Comparison of ENCODE assay signal across 7 cellular contexts in the genomic region with DNA sequence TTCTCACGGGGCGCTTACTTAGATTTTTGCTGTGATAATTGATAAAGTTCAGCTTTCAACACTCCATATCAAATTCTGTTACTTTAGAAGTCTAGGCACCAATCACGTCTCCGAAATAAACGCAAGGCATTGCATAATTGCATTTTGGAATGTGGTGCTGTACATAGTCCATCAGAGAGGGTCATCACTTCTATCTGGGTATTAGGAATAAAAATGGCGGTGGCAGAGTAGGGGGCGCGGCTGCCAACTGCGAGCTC. TPM values are rescaled to one million over a fixed set of nuclear protein-coding genes. Genes with fewer than 3 reads are reported as not detected.
DNase-seq lines count a peak whose midpoint lies in the region; ATAC-seq, FAIRE-seq and TF ChIP-seq lines count a peak whose summit lies in the region.

No MANE protein-coding gene starts in this region.

- H3K9me3 Mint-ChIP-seq in activated CD8-positive, alpha-beta T cell treated with anti-CD3 and anti-CD28 coated beads for 36 hours, result no peaks in the 10 kb centered on the region
- no peaks in the 10 kb centered on the region for H3K9me3 Mint-ChIP-seq in immature natural killer cell
- H3K9me3 Mint-ChIP-seq in stimulated activated naive B cell treated with anti-CD40 and anti-IgM and Interleukin-4, amounts not matched to agents 10 μg/mL and 1 μg/mL and 100 μg/mL, for 72 hours, result peaks cover 0 to 3% of the 10 kb centered on the region in 2 donors

- dilution Hi-C loops in IMR-90 (cut with HindIII; ENCODE audit: low sequenced_read_pairs, unreplicated experiment), result no loop called here

- in situ Hi-C loops in IMR-90 (cut with MboI; ENCODE audit: low sequenced_read_pairs), result no loop called here

- peak overlapping the region; percentile 73; the same call in 1 of the 2 replicates for H4K5ac ChIP-seq in IMR-90 (ENCODE audit: low read depth, low read length)

- no peak overlapping the region for H3K56ac ChIP-seq in IMR-90 (ENCODE audit: extremely low read depth, insufficient read depth, low read length)

- H3K27ac ChIP-seq in IMR-90 (ENCODE audit: insufficient read depth, low read length), result no peak overlapping the region
- no peak overlapping the region for H3K27ac ChIP-seq in A673 (ENCODE audit: low read depth, low read length, poor library complexity, severe bottlenecking)

- H3K27ac Mint-ChIP-seq in activated CD8-positive, alpha-beta T cell treated with anti-CD3 and anti-CD28 coated beads for 36 hours, result peak overlapping the region; percentile 99
- peak overlapping the region; percentile 48 to 100 (median 98) for H3K27ac Mint-ChIP-seq in immature natural killer cell
- H3K27ac Mint-ChIP-seq in stimulated activated naive B cell treated with anti-CD40 and anti-IgM and Interleukin-4, amounts not matched to agents 10 μg/mL and 1 μg/mL and 100 μg/mL, for 72 hours, result peak overlapping the region; percentile 42

- 0% methylated on average over 3 of the region's 9 CpGs; no CpG with 5 or more reads in 1 of the 2 experiments for WGBS in IMR-90 (ENCODE audit: extremely low coverage in 2 of 2, insufficient read length in 1 of 2), 2 experiments

- no TSS peak for BruUV-seq in IMR-90 (replicated peaks; lab: Mats Ljungman, UMichigan)
- no TSS peak for BruUV-seq in A673 (replicated peaks; lab: Mats Ljungman, UMichigan)

- H2BK15ac ChIP-seq in IMR-90 (ENCODE audit: low read depth, low read length), result no peak overlapping the region

- peak overlapping the region; percentile 38; the same call in 1 of the 2 replicates for H2BK120ac ChIP-seq in IMR-90 (ENCODE audit: low read depth, low read length)

- H3K4me2 ChIP-seq in IMR-90 (ENCODE audit: low read depth, low read length), result peak overlapping the region; percentile 90

- H2AK5ac ChIP-seq in IMR-90 (ENCODE audit: low read depth, low read length), result peak overlapping the region; percentile 91

- 0 out of 2 replicates have a peak overlapping the region, but pooled peaks have one; percentile 57 for H3K14ac ChIP-seq in IMR-90 (replicated peaks; ENCODE audit: low read depth, low read length)

- no peak for DNase-seq in IMR-90
- no peak for DNase-seq in activated CD8-positive, alpha-beta T cell treated with anti-CD3 and anti-CD28 coated beads for 36 hours
- no peak for DNase-seq in immature natural killer cell
- no peak for DNase-seq in stimulated activated naive B cell treated with anti-CD40 and anti-IgM and Interleukin-4, amounts not matched to agents 10 μg/mL and 1 μg/mL and 100 μg/mL, for 72 hours
- no peak for DNase-seq in A673 (ENCODE audit: low spot score)
- DNase-seq in urothelium cell line (ENCODE audit: low spot score), result no peak

- peaks cover 46% of the 10 kb centered on the region for H3K4me1 Mint-ChIP-seq in activated CD8-positive, alpha-beta T cell treated with anti-CD3 and anti-CD28 coated beads for 36 hours (ENCODE audit: low read depth)
- H3K4me1 Mint-ChIP-seq in immature natural killer cell, result peaks cover 43 to 51% of the 10 kb centered on the region in 2 donors
- peaks cover 30 to 50% of the 10 kb centered on the region in 2 donors for H3K4me1 Mint-ChIP-seq in stimulated activated naive B cell treated with anti-CD40 and anti-IgM and Interleukin-4, amounts not matched to agents 10 μg/mL and 1 μg/mL and 100 μg/mL, for 72 hours

- FAIRE-seq in urothelium cell line (lab: Jason Lieb, UNC), result no peak

- no peak overlapping the region for H2BK20ac ChIP-seq in IMR-90 (ENCODE audit: low read depth, low read length)

- peaks cover 27% of the 10 kb centered on the region for H3K9me1 ChIP-seq in IMR-90 (ENCODE audit: insufficient read depth, low read length)

- peak overlapping the region; percentile 47 for H2BK5ac ChIP-seq in IMR-90 (ENCODE audit: low read depth, low read length, poor library complexity, severe bottlenecking)

- H4K8ac ChIP-seq in IMR-90 (ENCODE audit: low read depth in 2 of 2, low read length in 2 of 2), result peak overlapping the region; percentile 46 to 96; a peak in 3 of 4 replicates

- H2AFZ ChIP-seq in IMR-90 (replicated peaks; ENCODE audit: low read length, poor library complexity), result peak overlapping the region; percentile 95

- H3K36me3 Mint-ChIP-seq in activated CD8-positive, alpha-beta T cell treated with anti-CD3 and anti-CD28 coated beads for 36 hours (ENCODE audit: low read depth), result peaks cover 29% of the 10 kb centered on the region
- H3K36me3 Mint-ChIP-seq in immature natural killer cell, result peaks cover 0 to 6% (median 0%) of the 10 kb centered on the region in 3 donors
- H3K36me3 Mint-ChIP-seq in stimulated activated naive B cell treated with anti-CD40 and anti-IgM and Interleukin-4, amounts not matched to agents 10 μg/mL and 1 μg/mL and 100 μg/mL, for 72 hours, result peaks cover 17 to 22% of the 10 kb centered on the region in 2 donors

- TF ChIP-seq RAD21 in IMR-90 (IDR thresholded peaks at IDR 0.05; ENCODE audit: low read length), result no peak

- peak overlapping the region; percentile 24; the same call in 1 of the 2 replicates for H3K4me3 ChIP-seq in IMR-90 (ENCODE audit: insufficient read depth, low read depth, low read length)
- H3K4me3 ChIP-seq in A673 (ENCODE audit: low read depth, low read length, poor library complexity, severe bottlenecking), result no peak overlapping the region

- peaks cover 32 to 80% of the 10 kb centered on the region in 2 experiments for H3K79me1 ChIP-seq in IMR-90 (ENCODE audit: low read depth in 1 of 2, low read length in 2 of 2)

- H3K36me3 ChIP-seq in IMR-90 (ENCODE audit: control insufficient read depth, insufficient read depth, low read length), result peaks cover 4% of the 10 kb centered on the region
- no peaks in the 10 kb centered on the region for H3K36me3 ChIP-seq in A673 (ENCODE audit: insufficient read depth, low read length, poor library complexity, severe bottlenecking)

- CTCF ChIA-PET in IMR-90 (lab: Yijun Ruan, JAX) (no interaction called here), A673 (lab: Charles Lee) (interaction anchor here (0.6 kb wide), 1 partner anchor 38 kb away, joined by 5 read pairs; no protein-coding TSS in a partner anchor)
- CTCF ChIA-PET in activated CD8-positive, alpha-beta T cell treated with anti-CD3 and anti-CD28 coated beads for 36 hours (lab: Charles Lee), result interaction anchor here (0.8 to 1.2 kb wide), 5 partner anchors 64 to 128 kb away, joined by 3 to 4 read pairs (median 3); no protein-coding TSS in a partner anchor

- POLR2A ChIA-PET in IMR-90 (lab: Charles Lee; ENCODE audit: unreplicated experiment) (interaction anchor here (0.8 kb wide), 1 partner anchor 16 kb away, joined by 3 read pairs; no protein-coding TSS in a partner anchor), A673 (lab: Charles Lee; ENCODE audit: low non-redundant PET) (interaction anchor here (0.5 kb wide), 1 partner anchor 194 kb away, joined by 10 read pairs; no protein-coding TSS in a partner anchor)
- POLR2A ChIA-PET in activated CD8-positive, alpha-beta T cell treated with anti-CD3 and anti-CD28 coated beads for 36 hours (lab: Charles Lee), result interaction anchor here (1.5 kb wide), 1 partner anchor 235 kb away, joined by 3 read pairs; a partner anchor contains a TSS

- 0 out of 2 replicates have a peak overlapping the region, but pooled peaks have one; percentile 19 for H3K23ac ChIP-seq in IMR-90 (ENCODE audit: low read depth, low read length)

- no peaks in the 10 kb centered on the region for H3K27me3 ChIP-seq in IMR-90 (ENCODE audit: control insufficient read depth, insufficient read depth, low read length)
- no peaks in the 10 kb centered on the region for H3K27me3 ChIP-seq in A673 (replicated peaks; ENCODE audit: insufficient read depth, low read depth, low read length, poor library complexity)

- intact Hi-C loops in IMR-90 (cut with micrococcal nuclease) (loop anchor here (2.0 kb wide), 1 partner anchor 63 kb away; no protein-coding TSS in a partner anchor), A673 (cut with micrococcal nuclease; ENCODE audit: unreplicated experiment) (no loop called here)
- intact Hi-C loops in activated CD8-positive, alpha-beta T cell treated with anti-CD3 and anti-CD28 coated beads for 36 hours (cut with micrococcal nuclease), result loop anchor here (10.0 kb wide), 1 partner anchor 149 kb away; a partner anchor contains a TSS

- peak overlapping the region; percentile 60; the same call in 1 of the 2 replicates for H4K91ac ChIP-seq in IMR-90 (ENCODE audit: insufficient read depth, low read depth, low read length)

- no peaks in the 10 kb centered on the region for H3K9me3 ChIP-seq in IMR-90 (ENCODE audit: control insufficient read depth, insufficient read depth, low read length)
- no peaks in the 10 kb centered on the region for H3K9me3 ChIP-seq in A673 (ENCODE audit: low read depth, low read length, poor library complexity, severe bottlenecking)

- H3K18ac ChIP-seq in IMR-90 (ENCODE audit: low read depth, low read length), result no peak overlapping the region; the same call in 1 of the 2 replicates

- TF ChIP-seq CTCF in IMR-90 (conservative IDR thresholded peaks at IDR 0.05; ENCODE audit: low read depth, low read length) (no peak), A673 (conservative IDR thresholded peaks at IDR 0.05; ENCODE audit: low read depth, low read length) (no peak)
- no peak for TF ChIP-seq CTCF in activated CD8-positive, alpha-beta T cell treated with anti-CD3 and anti-CD28 coated beads for 36 hours (IDR thresholded peaks at IDR 0.05)

- no peak overlapping the region; the same call in 1 of the 2 replicates for H3K9ac ChIP-seq in IMR-90 (ENCODE audit: low read depth, low read length)

- peaks cover 26% of the 10 kb centered on the region for H3K4me1 ChIP-seq in IMR-90 (ENCODE audit: control insufficient read depth, insufficient read depth, low read length)
- H3K4me1 ChIP-seq in A673 (ENCODE audit: insufficient read depth, low read length, poor library complexity, severe bottlenecking), result no peaks in the 10 kb centered on the region

- ATAC-seq in IMR-90 (ENCODE audit: low read depth) (no peak), HG03025 (IDR thresholded peaks at IDR 0.05; ENCODE audit: low FRiP score, unreplicated experiment) (no peak)
- ATAC-seq in activated CD8-positive, alpha-beta T cell treated with anti-CD3 and anti-CD28 coated beads for 36 hours, result no peak
- no peak for ATAC-seq in stimulated activated naive B cell treated with anti-CD40 and anti-IgM and Interleukin-4, amounts not matched to agents 10 μg/mL and 1 μg/mL and 100 μg/mL, for 72 hours (replicated peaks)

- H3K27me3 Mint-ChIP-seq in activated CD8-positive, alpha-beta T cell treated with anti-CD3 and anti-CD28 coated beads for 36 hours, result no peaks in the 10 kb centered on the region
- peaks cover 6 to 17% (median 12%) of the 10 kb centered on the region in 3 donors for H3K27me3 Mint-ChIP-seq in immature natural killer cell (ENCODE audit: low read depth in 3 of 3)
- H3K27me3 Mint-ChIP-seq in stimulated activated naive B cell treated with anti-CD40 and anti-IgM and Interleukin-4, amounts not matched to agents 10 μg/mL and 1 μg/mL and 100 μg/mL, for 72 hours, result no peaks in the 10 kb centered on the region

- peak overlapping the region; percentile 100 for H3K4me3 Mint-ChIP-seq in activated CD8-positive, alpha-beta T cell treated with anti-CD3 and anti-CD28 coated beads for 36 hours
- peak overlapping the region; percentile 97 to 100 (median 100) for H3K4me3 Mint-ChIP-seq in immature natural killer cell
- peak overlapping the region; percentile 97 to 99 for H3K4me3 Mint-ChIP-seq in stimulated activated naive B cell treated with anti-CD40 and anti-IgM and Interleukin-4, amounts not matched to agents 10 μg/mL and 1 μg/mL and 100 μg/mL, for 72 hours

- no peak for TF ChIP-seq POLR2A in IMR-90 (IDR thresholded peaks at IDR 0.05; ENCODE audit: low read depth, low read length)

- peak overlapping the region; percentile 89; the same call in 1 of the 2 replicates for H3K4ac ChIP-seq in IMR-90 (ENCODE audit: low read depth, low read length)

- peaks cover 41% of the 10 kb centered on the region for H4K20me1 ChIP-seq in IMR-90 (ENCODE audit: insufficient read depth, low read length)

- peak overlapping the region; percentile 30 for H2AK9ac ChIP-seq in IMR-90 (replicated peaks; ENCODE audit: low read depth, low read length, poor library complexity)

RNA-seq across cellular contexts. Expression of a gene that starts 0.4 kb away (rescaled TPM):
- total RNA-seq in IMR-90 (2012; rRNA removed) (1.1 and 1.4 TPM in 2 replicates), A673 (2021) (10.3 and 14.4 TPM in 2 replicates)
- polyA plus RNA-seq in IMR-90 (2012; rRNA removed) (14.4 and 16.9 TPM in 2 replicates), immature natural killer cell (10 to 100 TPM; 11.7 to 27.2 (median 13.9) TPM)
- 1.5 and 2.6 TPM in 2 replicates for polyA plus RNA-seq in IMR-90 (2012; cell fraction: cytosol; rRNA removed)
- 0.62 and 26.4 TPM in 2 replicates for polyA plus RNA-seq in IMR-90 (2012; cell fraction: nucleus; rRNA removed; ENCODE audit: low replicate concordance)
- 10 to 100 TPM; 14.0 to 20.5 TPM for total RNA-seq in activated CD8-positive, alpha-beta T cell treated with anti-CD3 and anti-CD28 coated beads for 36 hours

RNA-seq across cellular contexts. Expression of a gene that starts 2.4 kb away (rescaled TPM):
- total RNA-seq in IMR-90 (2012; rRNA removed), result 161 and 173 TPM in 2 replicates
- polyA plus RNA-seq in IMR-90 (2012; rRNA removed), result 200 and 228 TPM in 2 replicates
- 168 and 316 TPM in 2 replicates for polyA plus RNA-seq in IMR-90 (2012; cell fraction: cytosol; rRNA removed)
- polyA plus RNA-seq in IMR-90 (2012; cell fraction: nucleus; rRNA removed; ENCODE audit: low replicate concordance), result 247 and 500 TPM in 2 replicates
- 10 to 100 TPM; 53.8 to 61.7 TPM for total RNA-seq in activated CD8-positive, alpha-beta T cell treated with anti-CD3 and anti-CD28 coated beads for 36 hours
- under 1 TPM in 2 of 3 donors, not detected in 1; 0.26 to 0.53 TPM for polyA plus RNA-seq in immature natural killer cell
- 108 and 147 TPM in 2 replicates for total RNA-seq in A673 (2021)

RNA-seq across cellular contexts. Expression of a gene that starts 40.9 kb away (rescaled TPM):
- total RNA-seq in IMR-90 (2012; rRNA removed) (not detected in 2 replicates), A673 (2021) (0.41 TPM in 1 of 2 replicates, not detected in the other)
- polyA plus RNA-seq in IMR-90 (2012; rRNA removed) (0.04 TPM in 1 of 2 replicates, not detected in the other), immature natural killer cell (under 1 TPM in 1 of 3 donors, not detected in 2; 0.10 TPM)
- polyA plus RNA-seq in IMR-90 (2012; cell fraction: cytosol; rRNA removed), result 0.04 TPM in 1 of 2 replicates, not detected in the other
- polyA plus RNA-seq in IMR-90 (2012; cell fraction: nucleus; rRNA removed; ENCODE audit: low replicate concordance), result 0.24 and 0.60 TPM in 2 replicates
- total RNA-seq in activated CD8-positive, alpha-beta T cell treated with anti-CD3 and anti-CD28 coated beads for 36 hours, result under 1 TPM; 0.09 to 0.20 TPM

Comparison
In these comparisons a context has a peak if more than half of its experiments do, and no peak if none do; other contexts are left out.
1. H3K27ac Mint-ChIP-seq: peak in every context shown above with its lines; median percentile 99 in activated CD8-positive, alpha-beta T cell treated with anti-CD3 and anti-CD28 coated beads for 36 hours; 98 in immature natural killer cell; 42 in stimulated activated naive B cell treated with anti-CD40 and anti-IgM and Interleukin-4, amounts not matched to agents 10 μg/mL and 1 μg/mL and 100 μg/mL, for 72 hours.